ENCODE assay signal across 8 cellular contexts in genomic region chr10:101301111-101301731, GRCh38. TPM values are rescaled to one million over a fixed set of nuclear protein-coding genes. Genes with fewer than 3 reads are reported as not detected.
DNase-seq lines count a peak whose midpoint lies in the region; ATAC-seq and TF ChIP-seq lines count a peak whose summit lies in the region.

No MANE protein-coding gene starts in this region.

- TF ChIP-seq CTCF in Calu3 (IDR thresholded peaks at IDR 0.05; ENCODE audit: unreplicated experiment) (peak; percentile 27), brain microvascular endothelial cell (IDR thresholded peaks at IDR 0.05; ENCODE audit: low read depth, low read length, missing control alignments) (peak; percentile 66), ascending aorta (IDR thresholded peaks at IDR 0.05) (no peak)

- H3K36me3 Mint-ChIP-seq in Calu3 (ENCODE audit: insufficient read depth, unreplicated experiment), result no peaks in the 10 kb centered on the region

- peaks cover 18% of the 10 kb centered on the region for H3K4me1 Mint-ChIP-seq in Calu3 (ENCODE audit: low read depth, unreplicated experiment)

- no peak overlapping the region for H3K27ac Mint-ChIP-seq in Calu3 (ENCODE audit: unreplicated experiment)

- H3K27ac ChIP-seq in brain microvascular endothelial cell (no peak overlapping the region), ascending aorta (no peak overlapping the region)

- H3K9me3 Mint-ChIP-seq in Calu3 (ENCODE audit: low read depth, unreplicated experiment), result no peaks in the 10 kb centered on the region

- ATAC-seq in HG03108 (IDR thresholded peaks at IDR 0.05; ENCODE audit: unreplicated experiment), result no peak

- CTCF ChIA-PET in Calu3 (lab: Charles Lee), result interaction anchor here (0.5 to 2.4 kb wide), 12 partner anchors 13 to 944 kb away, joined by 3 to 29 read pairs (median 4); no protein-coding TSS in a partner anchor

- no peaks in the 10 kb centered on the region for H3K9me3 ChIP-seq in ascending aorta

- peak; percentile 73 for DNase-seq in Calu3
- DNase-seq in HT-29 (ENCODE audit: low spot score), result peak; percentile 67
- DNase-seq in RPMI7951 (ENCODE audit: low read depth), result peak; percentile 18
- peak; percentile 27 for DNase-seq in brain microvascular endothelial cell
- DNase-seq in lung microvascular endothelial cell (ENCODE audit: low read depth in 2 of 2), result peak; percentile 46 to 76
- no peak for DNase-seq in NCI-H2081 treated with DMSO at 0.1 percent for 48 hours (lab: John Stamatoyannopoulos, UW)
- DNase-seq in ascending aorta (ENCODE audit: low spot score in 2 of 2), result no peak

- peaks cover 90% of the 10 kb centered on the region for H3K27me3 Mint-ChIP-seq in Calu3 (ENCODE audit: unreplicated experiment)

- H3K27me3 ChIP-seq in brain microvascular endothelial cell (replicated peaks) (peaks cover 22% of the 10 kb centered on the region), ascending aorta (no peaks in the 10 kb centered on the region)

- H3K4me1 ChIP-seq in ascending aorta, result no peaks in the 10 kb centered on the region

- intact Hi-C loops in Calu3 (cut with micrococcal nuclease; ENCODE audit: unreplicated experiment), result loop anchor here (1.0 to 2.0 kb wide), 2 partner anchors 141 to 166 kb away; no protein-coding TSS in a partner anchor
- intact Hi-C loops in ascending aorta (cut with DNase I), result no loop called here

- H3K4me3 ChIP-seq in brain microvascular endothelial cell (ENCODE audit: low read depth, low read length) (no peak overlapping the region), ascending aorta (no peak overlapping the region)

- H3K4me3 Mint-ChIP-seq in Calu3 (ENCODE audit: low read depth, unreplicated experiment), result no peak overlapping the region

- BruUV-seq in Calu3 (replicated peaks; lab: Mats Ljungman, UMichigan), result no TSS peak

- H3K36me3 ChIP-seq in brain microvascular endothelial cell (replicated peaks) (no peaks in the 10 kb centered on the region), ascending aorta (no peaks in the 10 kb centered on the region)

- in situ Hi-C loops in brain microvascular endothelial cell (cut with HindIII; ENCODE audit: low pct_ligation_motif_present, low sequenced_read_pairs), result no loop called here

RNA-seq across cellular contexts. Expression of gene BTRC, which starts 52.7 kb away (rescaled TPM):
- 7.9 and 10.8 TPM in 2 replicates for total RNA-seq in Calu3 (2022)
- total RNA-seq in HT-29 (2014; rRNA removed; shearing (Covaris generic)), result 3.0 TPM in 2 replicates
- total RNA-seq in RPMI7951 (2014; rRNA removed; shearing (Covaris generic)), result 7.1 and 7.9 TPM in 2 replicates
- 7.1 and 7.2 TPM in 2 replicates for total RNA-seq in lung microvascular endothelial cell
- 0.96 TPM for total RNA-seq in ascending aorta

Comparison
In these comparisons a context has a peak if more than half of its experiments do, and no peak if none do; other contexts are left out.
1. DNase-seq: peak in Calu3 (single experiment), HT-29 (single experiment), RPMI7951 (single experiment), brain microvascular endothelial cell (single experiment) and lung microvascular endothelial cell (2 of 2); none in NCI-H2081 treated with DMSO at 0.1 percent for 48 hours (single experiment) and ascending aorta (0 of 2).
2. CTCF ChIP-seq: peak in Calu3 (single experiment) and brain microvascular endothelial cell (single experiment); none in ascending aorta (0 of 3).